Comparison of ENCODE assay signal across 30 cellular contexts in the genomic region with DNA sequence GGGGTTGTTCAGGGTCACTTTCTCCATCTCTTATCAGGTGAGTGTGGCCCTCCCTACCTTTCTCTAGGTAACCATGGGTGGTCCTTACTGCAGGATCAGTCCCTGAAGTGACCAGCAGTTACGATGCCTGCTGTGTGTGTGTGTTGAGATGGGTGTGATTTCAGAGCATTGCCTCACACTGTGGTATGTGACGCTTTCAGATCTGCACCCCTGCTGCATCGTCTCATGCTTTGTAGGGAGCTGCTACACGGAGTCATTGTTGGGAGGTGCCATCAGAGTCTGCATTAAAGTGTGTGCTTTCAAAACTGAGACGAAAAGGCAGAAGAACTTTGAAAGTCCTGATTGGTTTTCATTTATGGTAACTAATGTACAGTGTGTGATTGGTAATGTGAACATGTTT.
DNase-seq lines count a peak whose midpoint lies in the region; ATAC-seq, FAIRE-seq and TF ChIP-seq lines count a peak whose summit lies in the region.
"Had no signal": no experiment of that assay in that cellular context is flagged by ENCODE, and none has a peak within 500 bp of the region (broad histone marks: within the 10 kb centered on the region; RNA-seq: fewer than 3 reads in every experiment).

No MANE protein-coding gene starts in this region.

- H3K4me1 Mint-ChIP-seq in endodermal cell = peaks cover 6% of the 10 kb centered on the region

- H3K4me3 ChIP-seq in GM23248 (no peak overlapping the region), PC-3 (ENCODE audit: low read length) (no peak overlapping the region; the same call in 1 of the 2 replicates), endodermal cell (ENCODE audit: low read length) (no peak overlapping the region), esophagus squamous epithelium (no peak overlapping the region)
- H3K4me3 ChIP-seq: ascending aorta, gastroesophageal sphincter, lung, mucosa of descending colon, PC-9, tibial artery had no signal

- in situ Hi-C loops in GM23248 (cut with MboI) = no loop called here

- H4K20me1 ChIP-seq in GM23248 (ENCODE audit: insufficient read depth) (no peaks in the 10 kb centered on the region), PC-3 (ENCODE audit: low read length) (no peaks in the 10 kb centered on the region)

- H3K27me3 ChIP-seq in GM23248 (replicated peaks; ENCODE audit: insufficient read depth) (no peaks in the 10 kb centered on the region), PC-3 (ENCODE audit: low read length) (peaks cover 46% of the 10 kb centered on the region), endodermal cell (ENCODE audit: control insufficient read depth, insufficient read depth, low read length, poor library complexity, severe bottlenecking) (no peaks in the 10 kb centered on the region), esophagus squamous epithelium (no peaks in the 10 kb centered on the region)
- H3K27me3 ChIP-seq: ascending aorta, gastroesophageal sphincter, tibial artery had no signal

- H3K27ac Mint-ChIP-seq in endodermal cell = no peak overlapping the region
- H3K27ac Mint-ChIP-seq: activated naive CD4-positive, alpha-beta T cell treated with anti-CD3 and anti-CD28 coated beads, Interleukin-2, amount 50 U/mL, for 72 hours; natural killer cell treated with Interleukin-12 subunit alpha and Interleukin-12 subunit beta and Interleukin-15 and Interleukin-18, amount 100 ng/mL, for 72 hours; T-helper 2 cell treated with Interferon-gamma antibody and Interleukin-4, amounts not matched to agents 5 μg/mL and 100 μg/mL, for 36 hours had no signal

- H3K9me2 ChIP-seq in GM23248 (ENCODE audit: insufficient read depth) (no peaks in the 10 kb centered on the region), PC-3 (replicated peaks; ENCODE audit: low read length) (no peaks in the 10 kb centered on the region)

- no peak overlapping the region for H3K4me3 Mint-ChIP-seq in endodermal cell
- H3K4me3 Mint-ChIP-seq: CD14-positive monocyte; natural killer cell treated with Interleukin-12 subunit alpha and Interleukin-12 subunit beta and Interleukin-15 and Interleukin-18, amount 100 ng/mL, for 72 hours; T-helper 2 cell treated with Interferon-gamma antibody and Interleukin-4, amounts not matched to agents 5 μg/mL and 100 μg/mL, for 36 hours had no signal

- FAIRE-seq in urothelium cell line (lab: Jason Lieb, UNC) = peak; percentile 89
- FAIRE-seq: endometrium had no signal

- no peaks in the 10 kb centered on the region for H3K9me3 Mint-ChIP-seq in endodermal cell
- H3K9me3 Mint-ChIP-seq: activated naive CD4-positive, alpha-beta T cell treated with anti-CD3 and anti-CD28 coated beads, Interleukin-2, amount 50 U/mL, for 72 hours; CD14-positive monocyte; natural killer cell treated with Interleukin-12 subunit alpha and Interleukin-12 subunit beta and Interleukin-15 and Interleukin-18, amount 100 ng/mL, for 72 hours; T-helper 2 cell treated with Interferon-gamma antibody and Interleukin-4, amounts not matched to agents 5 μg/mL and 100 μg/mL, for 36 hours had no signal

- TF ChIP-seq POLR2A in esophagus squamous epithelium (IDR thresholded peaks at IDR 0.05) = no peak

- no TSS peak for BruUV-seq in PC-3 (replicated peaks; lab: Mats Ljungman, UMichigan)

- intact Hi-C loops in PC-3 (cut with micrococcal nuclease) (no loop called here), esophagus squamous epithelium (cut with DNase I) (no loop called here)

- ATAC-seq in PC-3 = no peak
- ATAC-seq in GM19452 (IDR thresholded peaks at IDR 0.05; ENCODE audit: unreplicated experiment) = no peak
- ATAC-seq: activated naive CD4-positive, alpha-beta T cell treated with anti-CD3 and anti-CD28 coated beads, Interleukin-2, amount 50 U/mL, for 72 hours; gastroesophageal sphincter; mucosa of descending colon; natural killer cell treated with Interleukin-12 subunit alpha and Interleukin-12 subunit beta and Interleukin-15 and Interleukin-18, amount 100 ng/mL, for 72 hours had no signal

- DNase-seq in GM23248 (no peak), PC-3 (no peak), endodermal cell (peak; percentile 64), urothelium cell line (ENCODE audit: low spot score) (no peak), esophagus squamous epithelium (lab: John Stamatoyannopoulos, UW) (no peak), anterior cingulate cortex (lab: John Stamatoyannopoulos, UW) (no peak)
- DNase-seq: activated CD4-positive, alpha-beta T cell treated with anti-CD3 and anti-CD28 coated beads for 4 hours; activated CD8-positive, alpha-beta memory T cell treated with anti-CD3 and anti-CD28 coated beads for 24 hours; activated T-cell treated with anti-CD3 and anti-CD28 coated beads for 4 hours; DMS79; KG1; mucosa of descending colon; NCI-H1105; NCI-H2029; NCI-H524 treated with DMSO at 0.1 percent for 48 hours; NK-92 treated with Interleukin-12 subunit alpha and Interleukin-12 subunit beta, amount 100 ng/mL, for 24 hours; PC-9; Right ventricle myocardium superior; stimulated activated CD4-positive, alpha-beta T cell treated with anti-CD3 and anti-CD28 coated beads, Interleukin-15, amount 100 ng/mL, for 24 hours; stimulated activated CD4-positive, alpha-beta T cell treated with anti-CD3 and anti-CD28 coated beads, Interleukin-4, amount 100 ng/mL, for 4 hours; tibial artery had no signal

- WGBS in GM23248 (ENCODE audit: low coverage in 1 of 2, low lambda C conversion rate in 2 of 2, missing lambda C conversion rate in 2 of 2), 2 experiments = 78 to 81% methylated on average over 5 of the region's 5 CpGs
- 61 to 74% methylated on average over 3 to 5 of the region's 5 CpGs for WGBS in endodermal cell (ENCODE audit: insufficient coverage in 1 of 2, insufficient read length in 1 of 2), 2 experiments
- 89 to 100% methylated on average over 2 to 5 of the region's 5 CpGs for WGBS in esophagus squamous epithelium, 2 donors

- peaks cover 42% of the 10 kb centered on the region for H3F3A ChIP-seq in GM23248 (ENCODE audit: insufficient read depth)
- no peaks in the 10 kb centered on the region for H3F3A ChIP-seq in PC-3 (ENCODE audit: low read length, unreplicated experiment)

- no peak overlapping the region for H3K9ac ChIP-seq in GM23248
- H3K9ac ChIP-seq in PC-3 (ENCODE audit: low read length) = peak overlapping the region; percentile 5; the same call in 1 of the 2 replicates
- H3K9ac ChIP-seq in endodermal cell (ENCODE audit: extremely low read depth, low read length, poor library complexity, severe bottlenecking) = no peak overlapping the region

- H3K36me3 Mint-ChIP-seq in endodermal cell (ENCODE audit: low read depth) = no peaks in the 10 kb centered on the region
- H3K36me3 Mint-ChIP-seq: activated naive CD4-positive, alpha-beta T cell treated with anti-CD3 and anti-CD28 coated beads, Interleukin-2, amount 50 U/mL, for 72 hours; natural killer cell treated with Interleukin-12 subunit alpha and Interleukin-12 subunit beta and Interleukin-15 and Interleukin-18, amount 100 ng/mL, for 72 hours had no signal

- POLR2A ChIA-PET in PC-3 (lab: Charles Lee; ENCODE audit: unreplicated experiment) = no interaction called here

- peaks cover 4% of the 10 kb centered on the region for H3K27me3 Mint-ChIP-seq in endodermal cell (ENCODE audit: insufficient read depth)
- H3K27me3 Mint-ChIP-seq: natural killer cell treated with Interleukin-12 subunit alpha and Interleukin-12 subunit beta and Interleukin-15 and Interleukin-18, amount 100 ng/mL, for 72 hours had no signal

- peaks cover 40% of the 10 kb centered on the region for H3K4me1 ChIP-seq in GM23248 (ENCODE audit: insufficient read depth)
- peaks cover 22% of the 10 kb centered on the region for H3K4me1 ChIP-seq in PC-3 (ENCODE audit: insufficient read depth, low read length)
- H3K4me1 ChIP-seq in endodermal cell (ENCODE audit: control insufficient read depth, insufficient read depth, low read length) = peaks cover 2% of the 10 kb centered on the region
- H3K4me1 ChIP-seq in esophagus squamous epithelium = no peaks in the 10 kb centered on the region

- no peaks in the 10 kb centered on the region for H3K79me2 ChIP-seq in GM23248 (ENCODE audit: insufficient read depth)
- H3K79me2 ChIP-seq in PC-3 (ENCODE audit: low read length) = no peaks in the 10 kb centered on the region

- CTCF ChIA-PET in PC-3 (lab: Charles Lee) = no interaction called here

- H3K36me3 ChIP-seq in GM23248 (ENCODE audit: low read depth) (no peaks in the 10 kb centered on the region), PC-3 (ENCODE audit: low read depth, low read length) (no peaks in the 10 kb centered on the region), endodermal cell (ENCODE audit: control insufficient read depth, insufficient read depth, low read length) (no peaks in the 10 kb centered on the region), esophagus squamous epithelium (no peaks in the 10 kb centered on the region)
- H3K36me3 ChIP-seq: ascending aorta, gastroesophageal sphincter, tibial artery had no signal

- no peak overlapping the region for H2AFZ ChIP-seq in GM23248
- H2AFZ ChIP-seq in PC-3 (ENCODE audit: low read length) = no peak overlapping the region
- H2AFZ ChIP-seq: PC-9 had no signal

- peak overlapping the region; percentile 25; the same call in 1 of the 2 replicates for H3K27ac ChIP-seq in GM23248
- peak overlapping the region; percentile 58 for H3K27ac ChIP-seq in PC-3 (ENCODE audit: low read length)
- H3K27ac ChIP-seq in endodermal cell (ENCODE audit: low read depth, low read length) = no peak overlapping the region
- no peak overlapping the region for H3K27ac ChIP-seq in esophagus squamous epithelium
- H3K27ac ChIP-seq: ascending aorta, gastroesophageal sphincter, PC-9, tibial artery had no signal

- H3K9me3 ChIP-seq in GM23248 (ENCODE audit: low read depth) (no peaks in the 10 kb centered on the region), PC-3 (ENCODE audit: low read length) (no peaks in the 10 kb centered on the region), endodermal cell (ENCODE audit: control insufficient read depth, low read length) (no peaks in the 10 kb centered on the region), esophagus squamous epithelium (no peaks in the 10 kb centered on the region)
- H3K9me3 ChIP-seq: ascending aorta, gastroesophageal sphincter, mucosa of descending colon, tibial artery had no signal

- no peak for TF ChIP-seq CTCF in PC-3 (conservative IDR thresholded peaks at IDR 0.05; ENCODE audit: low read depth, low read length)
- no peak for TF ChIP-seq CTCF in endodermal cell (conservative IDR thresholded peaks at IDR 0.05)
- TF ChIP-seq CTCF in esophagus squamous epithelium (IDR thresholded peaks at IDR 0.05) = no peak

- peak overlapping the region; percentile 51 for H3K4me2 ChIP-seq in GM23248 (ENCODE audit: unreplicated experiment)
- peak overlapping the region; percentile 31 for H3K4me2 ChIP-seq in PC-3 (ENCODE audit: low read length)
- H3K4me2 ChIP-seq: PC-9 had no signal

Comparison
In these comparisons a context has a peak if more than half of its experiments do, and no peak if none do; other contexts are left out.
1. H3K27ac ChIP-seq: peak in GM23248 (single experiment) and PC-3 (single experiment); none in endodermal cell (single experiment) and esophagus squamous epithelium (0 of 4).